8 cellular contexts compared by ENCODE assay signal in the genomic region with DNA sequence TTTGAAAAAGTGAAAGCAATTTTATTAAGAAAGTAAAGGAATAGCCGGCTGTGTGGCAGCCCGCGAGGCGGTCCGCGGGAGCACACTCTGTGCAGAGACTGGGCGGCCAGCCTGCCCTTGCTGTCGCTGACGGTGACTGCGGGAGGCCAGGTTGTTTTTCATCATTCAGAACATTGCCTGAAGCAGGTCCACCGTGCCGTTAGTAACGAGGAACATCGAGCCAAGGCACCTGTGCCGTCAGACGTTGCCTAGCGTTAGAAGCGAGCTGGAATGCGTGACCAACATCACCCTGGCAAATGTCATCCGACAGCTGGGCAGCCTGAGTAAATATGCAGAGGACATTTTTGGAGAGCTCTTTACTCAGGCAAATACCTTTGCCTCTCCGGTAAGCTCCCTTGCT. TPM values are rescaled to one million over a fixed set of nuclear protein-coding genes. Genes with fewer than 3 reads are reported as not detected.
DNase-seq lines count a peak whose midpoint lies in the region; FAIRE-seq and TF ChIP-seq lines count a peak whose summit lies in the region.
"Not testable (repeated sequence)": the region's sequence is repeated elsewhere in the genome, so short reads cannot be mapped to it uniquely, and the experiment has no call there.

No MANE protein-coding gene starts in this region.

- not testable (repeated sequence) for TF ChIP-seq CTCF in SK-N-SH (IDR thresholded peaks at IDR 0.05); fibroblast of the aortic adventitia (IDR thresholded peaks at IDR 0.05; ENCODE audit: insufficient read depth, low read length)

- TF ChIP-seq RAD21 in SK-N-SH (IDR thresholded peaks at IDR 0.05; ENCODE audit: low read length) = not testable (repeated sequence)

- not testable (repeated sequence) for H3K79me2 ChIP-seq in SK-N-SH (ENCODE audit: insufficient read depth)

- 0 out of 2 replicates have a peak overlapping the region, but pooled peaks have one; percentile 24 for H2AFZ ChIP-seq in SK-N-SH (ENCODE audit: low read depth)

- not testable (repeated sequence) for H3K36me3 ChIP-seq in SK-N-SH (replicated peaks in 1 of 2; ENCODE audit: control insufficient read depth in 1 of 2, insufficient read depth in 2 of 2, low read length in 1 of 2); skeletal muscle satellite cell (ENCODE audit: insufficient read depth, low read length)

- WGBS in SK-N-SH (ENCODE audit: low lambda C conversion rate) = 26% methylated on average over 10 of the region's 21 CpGs

- H3F3A ChIP-seq in SK-N-SH (replicated peaks; ENCODE audit: insufficient read depth) = not testable (repeated sequence)

- DNase-seq in COR-L47 (lab: John Stamatoyannopoulos, UW) (peak; percentile 14), NCI-H2081 (lab: John Stamatoyannopoulos, UW) (peak; percentile 2 to 36), NCI-H69 (lab: John Stamatoyannopoulos, UW) (peak; percentile 81), left kidney (ENCODE audit: low read depth, low spot score) (peak; percentile 46)
- not testable (repeated sequence) for DNase-seq in HTR-8/SVneo (ENCODE audit: insufficient read length, low spot score); SK-N-SH; fibroblast of the aortic adventitia (ENCODE audit: low read depth)

- POLR2A ChIA-PET in SK-N-SH (lab: Yijun Ruan, JAX) = not testable (repeated sequence)

- FAIRE-seq in HTR-8/SVneo (lab: Jason Lieb, UNC) = peak; percentile 87

- not testable (repeated sequence) for H3K27ac ChIP-seq in SK-N-SH (ENCODE audit: low read depth in 2 of 2, low read length in 1 of 2)

- not testable (repeated sequence) for H3K27me3 ChIP-seq in SK-N-SH (ENCODE audit: insufficient read depth); skeletal muscle satellite cell (ENCODE audit: control insufficient read depth, insufficient read depth, low read length)

- CTCF ChIA-PET in SK-N-SH (lab: Yijun Ruan, JAX) = interaction anchor here (1.1 kb wide), 1 partner anchor 224 kb away, joined by 3 read pairs; no protein-coding TSS in a partner anchor

- H3K9ac ChIP-seq in SK-N-SH; skeletal muscle satellite cell (ENCODE audit: low read depth, low read length): not testable (repeated sequence)

- H4K20me1 ChIP-seq in SK-N-SH (ENCODE audit: insufficient read depth) = not testable (repeated sequence)

- not testable (repeated sequence) for H3K4me1 ChIP-seq in SK-N-SH (ENCODE audit: control insufficient read depth in 1 of 2, insufficient read depth in 2 of 2, low read depth in 1 of 2, low read length in 1 of 2); skeletal muscle satellite cell (ENCODE audit: control insufficient read depth, insufficient read depth, low read length)

- H3K9me2 ChIP-seq in SK-N-SH = not testable (repeated sequence)

- H3K9me3 ChIP-seq in SK-N-SH; skeletal muscle satellite cell (replicated peaks; ENCODE audit: low read length): not testable (repeated sequence)

- not testable (repeated sequence) for TF ChIP-seq EP300 in SK-N-SH (IDR thresholded peaks at IDR 0.05; ENCODE audit: borderline replicate concordance in 1 of 2, low read depth in 1 of 2, low read length in 1 of 2)

- H3K4me3 ChIP-seq in SK-N-SH (ENCODE audit: low read depth in 2 of 2, low read length in 1 of 2) (peak overlapping the region; percentile 13 to 19; a peak in 3 of 4 replicates), fibroblast of the aortic adventitia (ENCODE audit: low read depth, low read length) (peak overlapping the region; percentile 28), skeletal muscle satellite cell (ENCODE audit: low read length) (peak overlapping the region; percentile 65)

- H3K4me2 ChIP-seq in SK-N-SH = peak overlapping the region; percentile 55; the same call in 1 of the 2 replicates
- peak overlapping the region; percentile 77 for H3K4me2 ChIP-seq in skeletal muscle satellite cell (ENCODE audit: low read length)

RNA-seq across cellular contexts. Expression of gene ZNF81, which starts 33.6 kb away (rescaled TPM):
- polyA plus RNA-seq in SK-N-SH (2012; rRNA removed) = 3.5 and 6.0 TPM in 2 replicates
- polyA plus RNA-seq in SK-N-SH (2012; cell fraction: cytosol; rRNA removed) = 4.3 and 4.5 TPM in 2 replicates
- 7.6 and 8.5 TPM in 2 replicates for polyA plus RNA-seq in SK-N-SH (2012; cell fraction: nucleus; rRNA removed)
- 6.1 and 6.2 TPM in 2 replicates for total RNA-seq in fibroblast of the aortic adventitia (ENCODE audit: low replicate concordance)
- 5.7 and 5.8 TPM in 2 replicates for total RNA-seq in skeletal muscle satellite cell (2012; rRNA removed)
